11 cellular contexts compared by ENCODE assay signal in the genomic region with DNA sequence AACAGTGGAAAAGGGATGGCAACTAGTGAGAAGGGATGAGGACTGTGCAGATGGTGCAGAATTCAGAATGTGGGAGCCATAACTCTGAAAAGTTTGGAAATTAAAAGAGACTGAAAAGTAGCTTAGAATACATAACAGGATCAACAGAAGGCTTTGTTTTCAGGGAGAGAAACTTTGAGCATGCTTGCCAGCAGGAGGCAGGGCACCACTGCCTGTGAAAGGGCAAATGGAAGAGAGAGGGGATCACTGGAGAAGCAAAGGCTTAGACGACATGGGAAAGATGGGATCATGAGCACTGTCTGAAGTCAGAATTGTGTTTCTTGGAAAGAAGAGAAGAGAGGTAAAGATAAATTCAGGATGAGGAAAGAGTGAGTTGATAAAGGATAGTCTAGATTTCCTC.
DNase-seq lines count a peak whose midpoint lies in the region; FAIRE-seq and TF ChIP-seq lines count a peak whose summit lies in the region.
"Had no signal": no experiment of that assay in that cellular context is flagged by ENCODE, and none has a peak within 500 bp of the region (broad histone marks: within the 10 kb centered on the region; RNA-seq: fewer than 3 reads in every experiment).

No MANE protein-coding gene starts in this region.

- FAIRE-seq in urothelium cell line (lab: Jason Lieb, UNC) (peak; percentile 40), RCC 7860 (lab: Jason Lieb, UNC) (no peak)

- H3K4me3 Mint-ChIP-seq in MCF 10A (ENCODE audit: unreplicated experiment) = no peak overlapping the region
- H3K4me3 Mint-ChIP-seq: CD8-positive, alpha-beta memory T cell; stimulated activated naive CD8-positive, alpha-beta T cell treated with anti-CD3 and anti-CD28 coated beads, Interleukin-15, Interleukin-2, amounts not matched to agents 100 ng/mL and 50 ng/mL, for 24 hours had no signal

- H3K27ac ChIP-seq in breast epithelium = no peak overlapping the region

- H3K9me3 Mint-ChIP-seq in MCF 10A (ENCODE audit: unreplicated experiment) = no peaks in the 10 kb centered on the region
- H3K9me3 Mint-ChIP-seq: stimulated activated naive CD8-positive, alpha-beta T cell treated with anti-CD3 and anti-CD28 coated beads, Interleukin-15, Interleukin-2, amounts not matched to agents 100 ng/mL and 50 ng/mL, for 24 hours had no signal

- intact Hi-C loops in MCF 10A (cut with micrococcal nuclease) = loop anchor here (1.0 to 5.0 kb wide), 3 partner anchors 71 to 489 kb away; no protein-coding TSS in a partner anchor
- intact Hi-C loops in breast epithelium (cut with DNase I; ENCODE audit: low total_unique reads) = no loop called here

- CTCF ChIA-PET in MCF 10A (lab: Yijun Ruan, JAX) = interaction anchor here (0.6 to 5.1 kb wide), 8 partner anchors 8 to 309 kb away, joined by 3 to 36 read pairs (median 4); no protein-coding TSS in a partner anchor

- peaks cover 22% of the 10 kb centered on the region for H3K4me1 Mint-ChIP-seq in MCF 10A (ENCODE audit: insufficient read depth, unreplicated experiment)

- TF ChIP-seq POLR2A in breast epithelium (IDR thresholded peaks at IDR 0.05) = no peak

- TF ChIP-seq CTCF in MCF 10A (IDR thresholded peaks at IDR 0.05; ENCODE audit: unreplicated experiment) (peak; percentile 59), breast epithelium (IDR thresholded peaks at IDR 0.05) (peak in 1 of 3 donors; percentile 13), WI38 (IDR thresholded peaks at IDR 0.05; ENCODE audit: low read depth, low read length) (peak; percentile 77)

- H3K27me3 Mint-ChIP-seq in MCF 10A (ENCODE audit: insufficient read depth, unreplicated experiment) = no peaks in the 10 kb centered on the region

- POLR2A ChIA-PET in MCF 10A (lab: Yijun Ruan, JAX) = no interaction called here

- no TSS peak for BruUV-seq in MCF 10A (replicated peaks; lab: Mats Ljungman, UMichigan)

- H3K9me3 ChIP-seq in breast epithelium = no peaks in the 10 kb centered on the region

- H3K36me3 Mint-ChIP-seq in MCF 10A (ENCODE audit: insufficient read depth, unreplicated experiment) = no peaks in the 10 kb centered on the region
- H3K36me3 Mint-ChIP-seq: CD8-positive, alpha-beta memory T cell had no signal

- no peaks in the 10 kb centered on the region for H3K4me1 ChIP-seq in breast epithelium

- no peak overlapping the region for H3K27ac Mint-ChIP-seq in MCF 10A (ENCODE audit: low read depth, unreplicated experiment)
- H3K27ac Mint-ChIP-seq: CD8-positive, alpha-beta memory T cell; stimulated activated naive CD8-positive, alpha-beta T cell treated with anti-CD3 and anti-CD28 coated beads, Interleukin-15, Interleukin-2, amounts not matched to agents 100 ng/mL and 50 ng/mL, for 24 hours had no signal

- DNase-seq in MCF 10A (ENCODE audit: unreplicated experiment) = peak; percentile 50
- no peak for DNase-seq in breast epithelium (ENCODE audit: low spot score in 2 of 2)
- DNase-seq in iPS-NIHi7 (ENCODE audit: extremely low spot score) = peak; percentile 70
- DNase-seq in urothelium cell line (ENCODE audit: low spot score) = no peak
- no peak for DNase-seq in mesenteric fat pad (ENCODE audit: low spot score)
- no peak for DNase-seq in RCC 7860 (ENCODE audit: low spot score)
- no peak for DNase-seq in NCI-H2107 (lab: John Stamatoyannopoulos, UW)
- DNase-seq: activated naive CD4-positive, alpha-beta T cell; CD8-positive, alpha-beta memory T cell had no signal

- H3K27me3 ChIP-seq in breast epithelium = no peaks in the 10 kb centered on the region

- H3K4me3 ChIP-seq in breast epithelium (no peak overlapping the region), WI38 (ENCODE audit: low read depth, low read length) (no peak overlapping the region)

- H3K36me3 ChIP-seq in breast epithelium = no peaks in the 10 kb centered on the region

Comparison
In these comparisons a context has a peak if more than half of its experiments do, and no peak if none do; other contexts are left out.
1. DNase-seq: peak in MCF 10A (single experiment) and iPS-NIHi7 (single experiment); none in breast epithelium (0 of 2), urothelium cell line (single experiment), mesenteric fat pad (single experiment), RCC 7860 (single experiment) and NCI-H2107 (single experiment).